ENCODE assay signal across 19 cellular contexts in genomic region chr7:128100225-128100948, GRCh38.
DNase-seq lines count a peak whose midpoint lies in the region; ATAC-seq and TF ChIP-seq lines count a peak whose summit lies in the region.
"Had no signal": no experiment of that assay in that cellular context is flagged by ENCODE, and none has a peak within 500 bp of the region (broad histone marks: within the 10 kb centered on the region; RNA-seq: fewer than 3 reads in every experiment).

No MANE protein-coding gene starts in this region.

- CTCF ChIA-PET in Caco-2 (lab: Charles Lee), result interaction anchor here (0.5 kb wide), 1 partner anchor 37 kb away, joined by 3 read pairs; no protein-coding TSS in a partner anchor

- no peaks in the 10 kb centered on the region for H3K9me3 ChIP-seq in Caco-2
- H3K9me3 ChIP-seq: BE2C, heart left ventricle, lower lobe of right lung, vagina had no signal

- no peaks in the 10 kb centered on the region for H3K4me1 ChIP-seq in Caco-2

- no TSS peak for BruUV-seq in Caco-2 (replicated peaks; lab: Mats Ljungman, UMichigan)

- ATAC-seq in central memory CD8-positive, alpha-beta T cell (replicated peaks; ENCODE audit: extremely low read depth, poor library complexity, severe bottlenecking), result no peak
- ATAC-seq in HG03460 (IDR thresholded peaks at IDR 0.05; ENCODE audit: unreplicated experiment), result no peak
- ATAC-seq in HG03565 (IDR thresholded peaks at IDR 0.05; ENCODE audit: unreplicated experiment), result no peak
- ATAC-seq in HG02970 (IDR thresholded peaks at IDR 0.05; ENCODE audit: low FRiP score, unreplicated experiment), result no peak
- ATAC-seq: GM23338, heart left ventricle had no signal

- H3K36me3 ChIP-seq in Caco-2 (ENCODE audit: control insufficient read depth, insufficient read depth, low read length), result no peaks in the 10 kb centered on the region; the same call in 1 of the 2 replicates
- H3K36me3 ChIP-seq: vagina had no signal

- no peaks in the 10 kb centered on the region for H3K9me3 Mint-ChIP-seq in Caco-2 (ENCODE audit: unreplicated experiment)
- H3K9me3 Mint-ChIP-seq in IgD-negative memory B cell, result peaks cover 0 to 2% (median 0%) of the 10 kb centered on the region in 3 donors
- H3K9me3 Mint-ChIP-seq in central memory CD8-positive, alpha-beta T cell, result no peaks in the 10 kb centered on the region
- no peaks in the 10 kb centered on the region for H3K9me3 Mint-ChIP-seq in neural crest cell
- H3K9me3 Mint-ChIP-seq: activated T-cell treated with anti-CD3 and anti-CD28 coated beads, Interleukin-2, amount 50 U/mL, for 72 hours; GM23338; immature natural killer cell had no signal

- H3K27ac Mint-ChIP-seq in Caco-2 (ENCODE audit: unreplicated experiment) (peak overlapping the region; percentile 37), IgD-negative memory B cell (peak overlapping the region; percentile 63 to 94 (median 63)), neural crest cell (ENCODE audit: unreplicated experiment) (no peak overlapping the region)
- H3K27ac Mint-ChIP-seq in central memory CD8-positive, alpha-beta T cell (ENCODE audit: low read depth), result peak overlapping the region; percentile 9
- H3K27ac Mint-ChIP-seq: activated T-cell treated with anti-CD3 and anti-CD28 coated beads, Interleukin-2, amount 50 U/mL, for 72 hours; GM23338 had no signal

- DNase-seq in Caco-2 (no peak), neural crest cell (ENCODE audit: low read depth, low spot score) (no peak)
- DNase-seq in central memory CD8-positive, alpha-beta T cell (ENCODE audit: low spot score in 2 of 2), result no peak
- DNase-seq: activated CD4-positive, alpha-beta T cell treated with anti-CD3 and anti-CD28 coated beads, Interleukin-2, amount 50 U/mL, for 48 hours; BE2C; effector CD8-positive, alpha-beta T cell; GDM1; immature natural killer cell; NCI-H1930; NCI-H510A treated with DMSO at 0.1 percent for 48 hours had no signal

- H3K4me3 ChIP-seq in Caco-2 (ENCODE audit: low read depth, low read length), result no peak overlapping the region
- H3K4me3 ChIP-seq: GM23338, heart left ventricle, lower lobe of right lung, vagina had no signal

- POLR2A ChIA-PET in Caco-2 (lab: Charles Lee), result no interaction called here

- peaks cover 6% of the 10 kb centered on the region for H3K4me1 Mint-ChIP-seq in Caco-2 (ENCODE audit: low read depth, unreplicated experiment)
- H3K4me1 Mint-ChIP-seq in IgD-negative memory B cell, result peaks cover 25 to 31% (median 29%) of the 10 kb centered on the region in 3 donors
- H3K4me1 Mint-ChIP-seq in central memory CD8-positive, alpha-beta T cell, result peaks cover 35% of the 10 kb centered on the region
- H3K4me1 Mint-ChIP-seq in neural crest cell, result peaks cover 10% of the 10 kb centered on the region

- H3K27me3 ChIP-seq in Caco-2 (replicated peaks; ENCODE audit: control insufficient read depth, insufficient read depth, low read length), result no peaks in the 10 kb centered on the region
- H3K27me3 ChIP-seq: BE2C, vagina had no signal

- TF ChIP-seq CTCF in Caco-2 (IDR thresholded peaks at IDR 0.05; ENCODE audit: insufficient read depth in 1 of 2, low read depth in 1 of 2, low read length in 1 of 2, severe bottlenecking in 1 of 2, unreplicated experiment in 1 of 2) (no peak), neural crest cell (conservative IDR thresholded peaks at IDR 0.05) (no peak)

- intact Hi-C loops in Caco-2 (cut with micrococcal nuclease; ENCODE audit: unreplicated experiment), result no loop called here

- peak overlapping the region; percentile 25 for H3K4me3 Mint-ChIP-seq in Caco-2 (ENCODE audit: unreplicated experiment)
- H3K4me3 Mint-ChIP-seq in IgD-negative memory B cell, result peak overlapping the region in 1 of 4 donors; percentile 85
- no peak overlapping the region for H3K4me3 Mint-ChIP-seq in central memory CD8-positive, alpha-beta T cell
- H3K4me3 Mint-ChIP-seq in neural crest cell, result peak overlapping the region; percentile 39
- H3K4me3 Mint-ChIP-seq: activated T-cell treated with anti-CD3 and anti-CD28 coated beads, Interleukin-2, amount 50 U/mL, for 72 hours; GM23338; immature natural killer cell had no signal

- H3K27me3 Mint-ChIP-seq in Caco-2 (ENCODE audit: insufficient read depth, unreplicated experiment) (peaks cover 4% of the 10 kb centered on the region), IgD-negative memory B cell (no peaks in the 10 kb centered on the region), neural crest cell (ENCODE audit: low read depth) (peaks cover 37% of the 10 kb centered on the region)
- no peaks in the 10 kb centered on the region for H3K27me3 Mint-ChIP-seq in central memory CD8-positive, alpha-beta T cell

- peaks cover 82% of the 10 kb centered on the region for H3K36me3 Mint-ChIP-seq in Caco-2 (ENCODE audit: insufficient read depth, unreplicated experiment)
- peaks cover 2% of the 10 kb centered on the region for H3K36me3 Mint-ChIP-seq in IgD-negative memory B cell
- H3K36me3 Mint-ChIP-seq in central memory CD8-positive, alpha-beta T cell (ENCODE audit: insufficient read depth), result peaks cover 8% of the 10 kb centered on the region
- H3K36me3 Mint-ChIP-seq in neural crest cell (ENCODE audit: low read depth), result peaks cover 5% of the 10 kb centered on the region
